ENCODE assay signal across 13 cellular contexts in the genomic region with DNA sequence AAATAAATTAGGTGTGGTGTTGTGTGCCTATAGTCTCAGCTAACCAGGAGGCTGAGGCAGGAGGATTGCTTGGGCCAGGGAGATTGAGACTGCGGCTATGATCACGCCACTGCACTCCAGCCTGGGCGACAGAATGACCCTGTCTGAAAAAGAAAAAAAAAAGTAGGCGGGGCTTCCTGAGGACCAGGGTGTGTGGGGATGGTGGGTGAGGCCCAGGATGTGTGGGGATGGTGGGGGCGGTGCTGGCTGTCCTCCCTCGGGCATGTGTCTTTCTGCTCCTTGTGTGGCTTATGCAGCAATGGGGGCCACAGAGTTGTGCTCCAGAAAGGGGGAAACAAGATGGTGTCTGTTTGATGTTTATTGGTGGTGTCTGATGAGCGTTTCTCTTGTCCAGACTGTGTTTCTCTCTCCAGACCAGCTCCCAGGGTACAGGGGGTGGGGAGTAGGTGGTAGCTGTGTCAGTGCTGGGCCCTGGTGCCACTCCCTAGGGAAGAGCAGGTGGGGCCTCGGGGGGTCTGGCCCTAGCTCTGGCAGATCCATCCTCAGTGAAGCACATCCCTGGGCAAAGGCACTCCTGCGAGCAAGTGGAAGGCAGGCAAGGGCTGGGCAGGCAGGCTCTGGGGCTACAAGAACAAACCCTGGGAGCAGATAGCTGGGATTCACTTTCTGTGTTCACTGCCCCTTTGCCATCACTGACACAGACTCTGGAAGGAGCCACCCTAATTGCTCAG. TPM values are rescaled to one million over a fixed set of nuclear protein-coding genes. Genes with fewer than 3 reads are reported as not detected.
DNase-seq lines count a peak whose midpoint lies in the region; ATAC-seq, FAIRE-seq and TF ChIP-seq lines count a peak whose summit lies in the region.
"Had no signal": no experiment of that assay in that cellular context is flagged by ENCODE, and none has a peak within 500 bp of the region (broad histone marks: within the 10 kb centered on the region; RNA-seq: fewer than 3 reads in every experiment).

No MANE protein-coding gene starts in this region.

- no peak for ATAC-seq in activated T-cell treated with anti-CD3 and anti-CD28 coated beads, Interleukin-2, amount 50 U/mL, for 4 hours
- no peak for ATAC-seq in HG03469 (IDR thresholded peaks at IDR 0.05; ENCODE audit: unreplicated experiment)

- H3K9ac ChIP-seq in stomach smooth muscle (ENCODE audit: low read length in 2 of 2) (no peak overlapping the region), kidney (ENCODE audit: low read length in 2 of 2) (no peak overlapping the region)

- no peak overlapping the region for H3K4me3 ChIP-seq in NB4 (ENCODE audit: low read depth, low read length)
- H3K4me3 ChIP-seq in adrenal gland = no peak overlapping the region
- H3K4me3 ChIP-seq in stomach smooth muscle (ENCODE audit: low read length in 2 of 2) = no peak overlapping the region
- H3K4me3 ChIP-seq in kidney (ENCODE audit: low read length in 2 of 2) = no peak overlapping the region
- H3K4me3 ChIP-seq: HAP-1 had no signal

- TF ChIP-seq CTCF in NB4 (IDR thresholded peaks at IDR 0.05; ENCODE audit: low read depth, low read length) (no peak), adrenal gland (IDR thresholded peaks at IDR 0.05) (no peak), kidney (IDR thresholded peaks at IDR 0.05; ENCODE audit: borderline replicate concordance, extremely low read depth, insufficient read depth) (no peak)

- H3K36me3 Mint-ChIP-seq in activated T-cell treated with anti-CD3 and anti-CD28 coated beads, Interleukin-2, amount 50 U/mL, for 24 hours (ENCODE audit: low read depth) = peaks cover 82% of the 10 kb centered on the region
- H3K36me3 Mint-ChIP-seq in activated T-cell treated with anti-CD3 and anti-CD28 coated beads, Interleukin-2, amount 50 U/mL, for 4 hours (ENCODE audit: insufficient read depth) = peaks cover 2% of the 10 kb centered on the region

- TF ChIP-seq POLR2A in NB4 (IDR thresholded peaks at IDR 0.05; ENCODE audit: extremely low read depth, insufficient read length) (no peak), adrenal gland (IDR thresholded peaks at IDR 0.05) (no peak)

- H3K27me3 Mint-ChIP-seq in activated T-cell treated with anti-CD3 and anti-CD28 coated beads, Interleukin-2, amount 50 U/mL, for 24 hours = no peaks in the 10 kb centered on the region
- H3K27me3 Mint-ChIP-seq in activated T-cell treated with anti-CD3 and anti-CD28 coated beads, Interleukin-2, amount 50 U/mL, for 4 hours (ENCODE audit: low read depth) = no peaks in the 10 kb centered on the region

- intact Hi-C loops in adrenal gland (cut with DNase I) = no loop called here
- intact Hi-C loops in kidney (cut with DNase I) = no loop called here

- H3K9me3 Mint-ChIP-seq in activated T-cell treated with anti-CD3 and anti-CD28 coated beads, Interleukin-2, amount 50 U/mL, for 24 hours = no peaks in the 10 kb centered on the region
- no peaks in the 10 kb centered on the region for H3K9me3 Mint-ChIP-seq in activated T-cell treated with anti-CD3 and anti-CD28 coated beads, Interleukin-2, amount 50 U/mL, for 4 hours

- H3K4me1 ChIP-seq in adrenal gland (replicated peaks in 1 of 2) = peaks cover 0 to 26% of the 10 kb centered on the region in 2 donors
- peaks cover 50% of the 10 kb centered on the region for H3K4me1 ChIP-seq in stomach smooth muscle (ENCODE audit: control insufficient read depth, insufficient read depth, low read length)
- H3K4me1 ChIP-seq in kidney (ENCODE audit: control insufficient read depth in 1 of 2, insufficient read depth in 1 of 2, low read depth in 1 of 2, low read length in 2 of 2) = peaks cover 6 to 15% of the 10 kb centered on the region in 2 donors
- H3K4me1 ChIP-seq: HAP-1 had no signal

- H3K27me3 ChIP-seq in adrenal gland = no peaks in the 10 kb centered on the region
- H3K27me3 ChIP-seq in stomach smooth muscle (ENCODE audit: control insufficient read depth in 1 of 2, insufficient read depth in 2 of 2, low read length in 2 of 2) = no peaks in the 10 kb centered on the region

- H3K4me1 Mint-ChIP-seq in activated T-cell treated with anti-CD3 and anti-CD28 coated beads, Interleukin-2, amount 50 U/mL, for 24 hours (ENCODE audit: low read depth) = peaks cover 36% of the 10 kb centered on the region
- H3K4me1 Mint-ChIP-seq in activated T-cell treated with anti-CD3 and anti-CD28 coated beads, Interleukin-2, amount 50 U/mL, for 4 hours (ENCODE audit: low read depth) = peaks cover 30% of the 10 kb centered on the region

- peaks cover 0 to 38% of the 10 kb centered on the region in 2 donors for H3K36me3 ChIP-seq in adrenal gland (replicated peaks in 1 of 2)
- H3K36me3 ChIP-seq in stomach smooth muscle (ENCODE audit: control insufficient read depth in 2 of 2, insufficient read depth in 2 of 2, low read length in 2 of 2) = peaks cover 40 to 41% of the 10 kb centered on the region in 2 donors
- H3K36me3 ChIP-seq in kidney (ENCODE audit: control insufficient read depth in 1 of 2, insufficient read depth in 2 of 2, low read length in 2 of 2) = peaks cover 2 to 25% of the 10 kb centered on the region in 2 donors

- peak overlapping the region; percentile 73 for H3K27ac Mint-ChIP-seq in activated T-cell treated with anti-CD3 and anti-CD28 coated beads, Interleukin-2, amount 50 U/mL, for 24 hours

- no peaks in the 10 kb centered on the region for H3K9me3 ChIP-seq in adrenal gland (replicated peaks in 1 of 3)
- H3K9me3 ChIP-seq in stomach smooth muscle (ENCODE audit: control insufficient read depth in 2 of 2, low read length in 2 of 2) = no peaks in the 10 kb centered on the region
- H3K9me3 ChIP-seq in kidney (ENCODE audit: control insufficient read depth in 1 of 2, low read length in 2 of 2) = no peaks in the 10 kb centered on the region
- H3K9me3 ChIP-seq: HAP-1 had no signal

- no peak for DNase-seq in activated T-cell treated with anti-CD3 and anti-CD28 coated beads, Interleukin-2, amount 50 U/mL, for 24 hours
- no peak for DNase-seq in activated T-cell treated with anti-CD3 and anti-CD28 coated beads, Interleukin-2, amount 50 U/mL, for 4 hours
- peak; percentile 49 for DNase-seq in NB4 (ENCODE audit: low read depth)
- DNase-seq in adrenal gland = no peak
- no peak for DNase-seq in kidney
- no peak for DNase-seq in DMS79 treated with DMSO at 0.1 percent for 48 hours (lab: John Stamatoyannopoulos, UW)
- DNase-seq: foreskin melanocyte, midbrain, NCI-H2029 treated with DMSO at 0.1 percent for 48 hours, NCI-H774 had no signal

- 67 to 83% (median 78%) methylated on average over 6 to 9 of the region's 9 CpGs for WGBS in adrenal gland, 4 donors

- peak overlapping the region in 3 of 5 donors; percentile 30 to 67 (median 30) for H3K27ac ChIP-seq in adrenal gland
- H3K27ac ChIP-seq in stomach smooth muscle (ENCODE audit: low read length) = peak overlapping the region; percentile 88
- no peak overlapping the region for H3K27ac ChIP-seq in kidney (ENCODE audit: low read depth in 2 of 2, low read length in 2 of 2)

- FAIRE-seq in kidney (lab: Jason Lieb, UNC) = no peak

- no peak overlapping the region for H3K4me3 Mint-ChIP-seq in activated T-cell treated with anti-CD3 and anti-CD28 coated beads, Interleukin-2, amount 50 U/mL, for 24 hours
- H3K4me3 Mint-ChIP-seq in activated T-cell treated with anti-CD3 and anti-CD28 coated beads, Interleukin-2, amount 50 U/mL, for 4 hours = no peak overlapping the region

RNA-seq across cellular contexts. Expression of a gene that starts 2.3 kb away (rescaled TPM):
- total RNA-seq in activated T-cell treated with anti-CD3 and anti-CD28 coated beads, Interleukin-2, amount 50 U/mL, for 4 hours = 1 to 10 TPM; 8.0 to 9.1 (median 8.1) TPM
- total RNA-seq in adrenal gland = 10 to 100 TPM in 4 of 8 donors, 1 to 10 TPM in 4; 4.1 to 27.6 (median 12.6) TPM
- polyA plus RNA-seq in adrenal gland = 100 to 1,000 TPM in 1 of 3 donors, 10 to 100 TPM in 1, 1 to 10 TPM in 1; 3.0 to 240 (median 91.1) TPM
- total RNA-seq in kidney = 27.4 TPM
- 10.2 TPM for polyA plus RNA-seq in kidney (ENCODE audit: insufficient read depth, low read depth, low replicate concordance)

RNA-seq across cellular contexts. Expression of a gene that starts 5.0 kb away (rescaled TPM):
- total RNA-seq in activated T-cell treated with anti-CD3 and anti-CD28 coated beads, Interleukin-2, amount 50 U/mL, for 4 hours = 100 to 1,000 TPM; 223 to 262 (median 249) TPM
- 10 to 100 TPM; 42.0 to 71.9 (median 59.1) TPM for total RNA-seq in adrenal gland
- 100 to 1,000 TPM in 2 of 3 donors, 10 to 100 TPM in 1; 12.6 to 315 (median 305) TPM for polyA plus RNA-seq in adrenal gland
- 78.6 TPM for total RNA-seq in kidney
- polyA plus RNA-seq in kidney (ENCODE audit: insufficient read depth, low read depth, low replicate concordance) = 76.4 TPM

RNA-seq across cellular contexts. Expression of a gene that starts 10.0 kb away (rescaled TPM):
- 10 to 100 TPM in 1 of 3 donors, 1 to 10 TPM in 2; 7.8 to 10.4 (median 8.8) TPM for total RNA-seq in activated T-cell treated with anti-CD3 and anti-CD28 coated beads, Interleukin-2, amount 50 U/mL, for 4 hours
- total RNA-seq in adrenal gland = 1 to 10 TPM in 4 of 8 donors, under 1 TPM in 3, not detected in 1; 0.26 to 2.2 (median 1.2) TPM
- polyA plus RNA-seq in adrenal gland = 1 to 10 TPM in 2 of 3 donors, under 1 TPM in 1; 0.09 to 4.6 (median 3.2) TPM
- 0.69 TPM for total RNA-seq in kidney
- not detected for polyA plus RNA-seq in kidney (ENCODE audit: insufficient read depth, low read depth, low replicate concordance)

RNA-seq across cellular contexts. Expression of a gene that starts 26.8 kb away (rescaled TPM):
- 10 to 100 TPM; 18.5 to 20.5 (median 19.6) TPM for total RNA-seq in activated T-cell treated with anti-CD3 and anti-CD28 coated beads, Interleukin-2, amount 50 U/mL, for 4 hours
- 100 to 1,000 TPM in 1 of 8 donors, 10 to 100 TPM in 7; 54.8 to 101 (median 77.7) TPM for total RNA-seq in adrenal gland
- polyA plus RNA-seq in adrenal gland = 100 to 1,000 TPM in 1 of 3 donors, 10 to 100 TPM in 2; 39.6 to 111 (median 47.0) TPM
- 66.2 TPM for total RNA-seq in kidney
- polyA plus RNA-seq in kidney (ENCODE audit: insufficient read depth, low read depth, low replicate concordance) = 16.7 TPM

RNA-seq across cellular contexts. Expression of a gene that starts 38.7 kb away (rescaled TPM):
- under 1 TPM in 2 of 3 donors, not detected in 1; 0.11 to 0.33 TPM for total RNA-seq in activated T-cell treated with anti-CD3 and anti-CD28 coated beads, Interleukin-2, amount 50 U/mL, for 4 hours
- total RNA-seq in adrenal gland (under 1 TPM in 1 of 8 donors, not detected in 7; 0.11 TPM), kidney (0.19 TPM)
- polyA plus RNA-seq in adrenal gland (under 1 TPM; 0.07 to 0.32 (median 0.11) TPM), kidney (ENCODE audit: insufficient read depth, low read depth, low replicate concordance) (not detected)

Comparison
In these comparisons a context has a peak if more than half of its experiments do, and no peak if none do; other contexts are left out.
1. H3K27ac ChIP-seq: peak in adrenal gland (3 of 5) and stomach smooth muscle (single experiment); none in kidney (0 of 2).